8 cellular contexts compared by ENCODE assay signal in genomic region chr10:80187465-80188409, GRCh38. TPM values are rescaled to one million over a fixed set of nuclear protein-coding genes. Genes with fewer than 3 reads are reported as not detected.
DNase-seq lines count a peak whose midpoint lies in the region; ATAC-seq and TF ChIP-seq lines count a peak whose summit lies in the region.

No MANE protein-coding gene starts in this region.

- peak overlapping the region; percentile 86 for H3K27ac Mint-ChIP-seq in stimulated activated effector memory CD8-positive, alpha-beta T cell treated with anti-CD3 and anti-CD28 coated beads, Interleukin-12 subunit alpha, Interleukin-12 subunit beta, amount 100 ng/mL, for 72 hours

- H3K9me3 Mint-ChIP-seq in stimulated activated effector memory CD8-positive, alpha-beta T cell treated with anti-CD3 and anti-CD28 coated beads, Interleukin-12 subunit alpha, Interleukin-12 subunit beta, amount 100 ng/mL, for 72 hours, result no peaks in the 10 kb centered on the region

- DNase-seq in NCI-H69 (lab: John Stamatoyannopoulos, UW) (peak; percentile 81), activated T-cell treated with anti-CD3 and anti-CD28 coated beads for 24 hours (ENCODE audit: low read depth) (peak; percentile 37), left lung (peak; percentile 50 to 80), iPS-NIHi11 (ENCODE audit: low spot score) (no peak), SW480 (ENCODE audit: low spot score) (no peak)
- peak; percentile 40 to 80 for DNase-seq in stimulated activated effector memory CD8-positive, alpha-beta T cell treated with anti-CD3 and anti-CD28 coated beads, Interleukin-12 subunit alpha, Interleukin-12 subunit beta, amount 100 ng/mL, for 72 hours (ENCODE audit: low spot score in 2 of 2)

- H3K36me3 Mint-ChIP-seq in stimulated activated effector memory CD8-positive, alpha-beta T cell treated with anti-CD3 and anti-CD28 coated beads, Interleukin-12 subunit alpha, Interleukin-12 subunit beta, amount 100 ng/mL, for 72 hours, result peaks cover 11% of the 10 kb centered on the region

- intact Hi-C loops in left lung (cut with DNase I), result no loop called here

- no peak overlapping the region for H3K4me3 ChIP-seq in left lung

- H3K27me3 ChIP-seq in left lung, result no peaks in the 10 kb centered on the region

- no peaks in the 10 kb centered on the region for H3K36me3 ChIP-seq in left lung

- H3K27ac ChIP-seq in left lung, result peak overlapping the region; percentile 26 to 80

- no peak for TF ChIP-seq CTCF in left lung (IDR thresholded peaks at IDR 0.05)

- ATAC-seq in GM18861 (IDR thresholded peaks at IDR 0.05; ENCODE audit: unreplicated experiment), result peak; percentile 84
- ATAC-seq in HG02840 (IDR thresholded peaks at IDR 0.05; ENCODE audit: low FRiP score, unreplicated experiment), result peak; percentile 85
- ATAC-seq in left lung, result peak; percentile 37
- ATAC-seq in stimulated activated effector memory CD8-positive, alpha-beta T cell treated with anti-CD3 and anti-CD28 coated beads, Interleukin-12 subunit alpha, Interleukin-12 subunit beta, amount 100 ng/mL, for 72 hours, result peak; percentile 93

- no peaks in the 10 kb centered on the region for H3K9me3 ChIP-seq in left lung

- H3K4me1 Mint-ChIP-seq in stimulated activated effector memory CD8-positive, alpha-beta T cell treated with anti-CD3 and anti-CD28 coated beads, Interleukin-12 subunit alpha, Interleukin-12 subunit beta, amount 100 ng/mL, for 72 hours, result peaks cover 87% of the 10 kb centered on the region

- peak overlapping the region; percentile 66 for H3K4me3 Mint-ChIP-seq in stimulated activated effector memory CD8-positive, alpha-beta T cell treated with anti-CD3 and anti-CD28 coated beads, Interleukin-12 subunit alpha, Interleukin-12 subunit beta, amount 100 ng/mL, for 72 hours

- H3K4me1 ChIP-seq in left lung, result peaks cover 17 to 95% of the 10 kb centered on the region in 2 donors

RNA-seq across cellular contexts. Expression of gene ANXA11, which starts 17.6 kb away (rescaled TPM):
- total RNA-seq in left lung, result 100 to 1,000 TPM; 281 to 298 TPM

RNA-seq across cellular contexts. Expression of gene PLAC9, which starts 55.2 kb away (rescaled TPM):
- total RNA-seq in left lung, result 10 to 100 TPM; 35.0 to 53.8 TPM

Comparison
In these comparisons a context has a peak if more than half of its experiments do, and no peak if none do; other contexts are left out.
1. ATAC-seq: peak in every context shown above with its lines; median percentile 93 in stimulated activated effector memory CD8-positive, alpha-beta T cell treated with anti-CD3 and anti-CD28 coated beads, Interleukin-12 subunit alpha, Interleukin-12 subunit beta, amount 100 ng/mL, for 72 hours; 85 in HG02840; 84 in GM18861; 37 in left lung.
2. DNase-seq: peak in NCI-H69 (single experiment), activated T-cell treated with anti-CD3 and anti-CD28 coated beads for 24 hours (single experiment), left lung (2 of 2) and stimulated activated effector memory CD8-positive, alpha-beta T cell treated with anti-CD3 and anti-CD28 coated beads, Interleukin-12 subunit alpha, Interleukin-12 subunit beta, amount 100 ng/mL, for 72 hours (2 of 2); none in iPS-NIHi11 (single experiment) and SW480 (single experiment).